In genomic region chr2:12404497-12404896, GRCh38 we compare ENCODE assay signal across 24 cellular contexts.
DNase-seq lines count a peak whose midpoint lies in the region; ATAC-seq, FAIRE-seq and TF ChIP-seq lines count a peak whose summit lies in the region.
"Had no signal": no experiment of that assay in that cellular context is flagged by ENCODE, and none has a peak within 500 bp of the region (broad histone marks: within the 10 kb centered on the region; RNA-seq: fewer than 3 reads in every experiment).

No MANE protein-coding gene starts in this region.

- TF ChIP-seq POLR2A in HepG2 (IDR thresholded peaks at IDR 0.05; ENCODE audit: insufficient read depth in 1 of 2, low read depth in 2 of 2, low read length in 2 of 2), result no peak
- no peak for TF ChIP-seq POLR2A in right lobe of liver (IDR thresholded peaks at IDR 0.05)

- FAIRE-seq in HepG2 (lab: Jason Lieb, UNC), result no peak
- FAIRE-seq: A204.1, D721Med, GM12891, H1 had no signal

- peaks cover 20% of the 10 kb centered on the region; the same call in 1 of the 2 replicates for H3K9me3 ChIP-seq in HepG2 (ENCODE audit: low read length)
- H3K9me3 ChIP-seq in right lobe of liver, result no peaks in the 10 kb centered on the region
- H3K9me3 ChIP-seq in Panc1 (ENCODE audit: control insufficient read depth, insufficient read depth, low read depth, low read length), result no peaks in the 10 kb centered on the region; the same call in 1 of the 2 replicates
- H3K9me3 ChIP-seq: BE2C had no signal

- CTCF ChIA-PET in HepG2 (lab: Yijun Ruan, JAX; ENCODE audit: low intra/inter-chr PET ratio, low total read pairs) (no interaction called here), Panc1 (lab: Charles Lee) (no interaction called here)

- no peak for TF ChIP-seq EP300 in HepG2 (IDR thresholded peaks at IDR 0.05; ENCODE audit: low read depth in 2 of 2, low read length in 2 of 2)
- TF ChIP-seq EP300 in HepG2 (CRISPR knock-in tag; IDR thresholded peaks at IDR 0.05; ENCODE audit: borderline replicate concordance), result no peak

- no peak for DNase-seq in HepG2 (ENCODE audit: low spot score)
- DNase-seq in right lobe of liver, result no peak
- DNase-seq in Panc1 (ENCODE audit: low read depth, low spot score), result no peak
- peak; percentile 2 for DNase-seq in kidney glomerular epithelial cell (lab: John Stamatoyannopoulos, UW)
- DNase-seq in NCI-H2107 (lab: John Stamatoyannopoulos, UW), result no peak
- DNase-seq in NCI-H1048 (lab: John Stamatoyannopoulos, UW), result no peak
- DNase-seq: ACHN; AML-193; BE2C; CD4-positive, alpha-beta T cell; CD8-positive, alpha-beta memory T cell; DMS 273 treated with DMSO at 0.1 percent for 48 hours; DMS79; EL; GF-D8; H7; HCEC 1CT had no signal

- H3K79me2 ChIP-seq in HepG2 (ENCODE audit: insufficient read depth, low read length), result no peaks in the 10 kb centered on the region

- intact Hi-C loops in HepG2 (cut with micrococcal nuclease; ENCODE audit: unreplicated experiment) (no loop called here), right lobe of liver (cut with DNase I) (no loop called here), Panc1 (cut with micrococcal nuclease; ENCODE audit: unreplicated experiment) (no loop called here)

- H3K27ac ChIP-seq in HepG2 (ENCODE audit: extremely low read length, insufficient read depth, low read length) (no peak overlapping the region), right lobe of liver (no peak overlapping the region), Panc1 (ENCODE audit: low read length) (peak overlapping the region; percentile 40; the same call in 1 of the 2 replicates)
- H3K27ac ChIP-seq: 22Rv1; BLaER1 treated with 17β-estradiol and CSF1 and Interleukin-3, amounts not matched to agents 10 nM and 100 nM had no signal

- H3K36me3 ChIP-seq in HepG2 (replicated peaks in 1 of 2; ENCODE audit: control insufficient read depth in 1 of 2, insufficient read depth in 2 of 2, low read length in 2 of 2), result no peaks in the 10 kb centered on the region
- no peaks in the 10 kb centered on the region for H3K36me3 ChIP-seq in right lobe of liver
- H3K36me3 ChIP-seq in Panc1 (ENCODE audit: control insufficient read depth, insufficient read depth, low read length), result no peaks in the 10 kb centered on the region
- H3K36me3 ChIP-seq: BE2C had no signal

- no peaks in the 10 kb centered on the region for H4K20me1 ChIP-seq in HepG2 (ENCODE audit: insufficient read depth, low read length)
- H4K20me1 ChIP-seq: BLaER1 treated with 17β-estradiol and CSF1 and Interleukin-3, amounts not matched to agents 10 nM and 100 nM had no signal

- H2AFZ ChIP-seq in HepG2 (ENCODE audit: low read length), result no peak overlapping the region

- H3K27me3 ChIP-seq in HepG2 (ENCODE audit: control insufficient read depth in 1 of 2, insufficient read depth in 2 of 2, low read length in 2 of 2) (no peaks in the 10 kb centered on the region), right lobe of liver (no peaks in the 10 kb centered on the region), Panc1 (ENCODE audit: control insufficient read depth, insufficient read depth, low read length) (no peaks in the 10 kb centered on the region)
- H3K27me3 ChIP-seq: BE2C; BLaER1 treated with 17β-estradiol and CSF1 and Interleukin-3, amounts not matched to agents 10 nM and 100 nM had no signal

- ATAC-seq in HepG2 (no peak), right lobe of liver (no peak), Panc1 (no peak), HG02938 (IDR thresholded peaks at IDR 0.05; ENCODE audit: unreplicated experiment) (no peak)

- in situ Hi-C loops in HepG2 (cut with HindIII; ENCODE audit: extremely low pct_ligation_motif_present, low pct_unique_long_range_greater_than_20kb), result no loop called here
- in situ Hi-C loops in Panc1 (cut with HindIII; ENCODE audit: low pct_unique_long_range_greater_than_20kb, low sequenced_read_pairs), result no loop called here

- POLR2A ChIA-PET in HepG2 (lab: Yijun Ruan, JAX) (no interaction called here), Panc1 (lab: Charles Lee) (no interaction called here)

- no peak for TF ChIP-seq CTCF in HepG2 (CRISPR knock-in tag; IDR thresholded peaks at IDR 0.05)
- TF ChIP-seq CTCF in right lobe of liver (IDR thresholded peaks at IDR 0.05), result no peak
- no peak for TF ChIP-seq CTCF in Panc1 (IDR thresholded peaks at IDR 0.05)

- no peak overlapping the region for H3K4me2 ChIP-seq in HepG2 (ENCODE audit: low read depth, low read length)
- H3K4me2 ChIP-seq: BLaER1 treated with 17β-estradiol and CSF1 and Interleukin-3, amounts not matched to agents 10 nM and 100 nM had no signal

- H3K4me3 ChIP-seq in HepG2 (replicated peaks in 1 of 3; ENCODE audit: insufficient read depth in 1 of 3, low read depth in 2 of 3, low read length in 3 of 3), result no peak overlapping the region
- H3K4me3 ChIP-seq in right lobe of liver, result no peak overlapping the region
- no peak overlapping the region for H3K4me3 ChIP-seq in Panc1 (ENCODE audit: low read depth in 2 of 2, low read length in 2 of 2)
- H3K4me3 ChIP-seq: BLaER1 treated with 17β-estradiol and CSF1 and Interleukin-3, amounts not matched to agents 10 nM and 100 nM had no signal

- no peaks in the 10 kb centered on the region for H3K4me1 ChIP-seq in HepG2 (ENCODE audit: insufficient read depth, low read length)
- H3K4me1 ChIP-seq in right lobe of liver, result no peaks in the 10 kb centered on the region
- no peaks in the 10 kb centered on the region for H3K4me1 ChIP-seq in Panc1 (ENCODE audit: control insufficient read depth, insufficient read depth, low read length)

- H3K9ac ChIP-seq in HepG2 (ENCODE audit: insufficient read depth, low read depth, low read length), result no peak overlapping the region
- H3K9ac ChIP-seq: BLaER1 treated with 17β-estradiol and CSF1 and Interleukin-3, amounts not matched to agents 10 nM and 100 nM had no signal

- BruUV-seq in HepG2 (replicated peaks; lab: Mats Ljungman, UMichigan) (no TSS peak), Panc1 (replicated peaks; lab: Mats Ljungman, UMichigan) (no TSS peak)

- TF ChIP-seq RAD21 in HepG2 (CRISPR knock-in tag; IDR thresholded peaks at IDR 0.05), result no peak

TF ChIP-seq in HepG2, 621 proteins besides CTCF, POLR2A, EP300 and RAD21:
- TF ChIP-seq MAFK (conservative IDR thresholded peaks at IDR 0.05 in 1 of 2, IDR thresholded peaks at IDR 0.05 in 1 of 2; ENCODE audit: low read length in 2 of 2), result peak in 1 of 2 experiments; percentile 71; a peak in 3 of 4 replicates
- TF ChIP-seq MAFF (IDR thresholded peaks at IDR 0.05; ENCODE audit: low read depth, low read length), result peak; percentile 28; the same call in 1 of the 2 replicates
- no peak for TF ChIP-seq PAWR (CRISPR knock-in tag; IDR thresholded peaks at IDR 0.05; ENCODE audit: borderline replicate concordance)
